ENCODE assay signal across 17 cellular contexts in genomic region chr18:21604711-21605110, GRCh38. TPM values are rescaled to one million over a fixed set of nuclear protein-coding genes. Genes with fewer than 3 reads are reported as not detected.
DNase-seq lines count a peak whose midpoint lies in the region; ATAC-seq and TF ChIP-seq lines count a peak whose summit lies in the region.
"Had no signal": no experiment of that assay in that cellular context is flagged by ENCODE, and none has a peak within 500 bp of the region (broad histone marks: within the 10 kb centered on the region; RNA-seq: fewer than 3 reads in every experiment).

No MANE protein-coding gene starts in this region.

- peak overlapping the region; percentile 82; the same call in 1 of the 2 replicates for H2AFZ ChIP-seq in SK-N-SH (ENCODE audit: low read depth)
- no peak overlapping the region for H2AFZ ChIP-seq in MM.1S (ENCODE audit: low read length)
- H2AFZ ChIP-seq in fibroblast of lung (ENCODE audit: low read length) = peak overlapping the region; percentile 79

- peaks cover 3% of the 10 kb centered on the region for H3K4me1 Mint-ChIP-seq in progenitor cell of endocrine pancreas (ENCODE audit: low read depth)

- H3F3A ChIP-seq in SK-N-SH (replicated peaks; ENCODE audit: insufficient read depth) (peaks cover 12% of the 10 kb centered on the region), MM.1S (ENCODE audit: insufficient read depth, low read length) (peaks cover 21% of the 10 kb centered on the region)

- H3K9me3 ChIP-seq in SK-N-SH (no peaks in the 10 kb centered on the region), MM.1S (replicated peaks; ENCODE audit: insufficient read depth, low read length) (no peaks in the 10 kb centered on the region), fibroblast of lung (ENCODE audit: control insufficient read depth, insufficient read depth, low read depth, low read length) (no peaks in the 10 kb centered on the region), stomach (no peaks in the 10 kb centered on the region)
- H3K9me3 ChIP-seq: uterus had no signal

- intact Hi-C loops in stomach (cut with DNase I; ENCODE audit: low total_unique reads) = no loop called here
- intact Hi-C loops in Right ventricle myocardium inferior (cut with DNase I) = loop anchor here (5.0 kb wide), 1 partner anchor 98 kb away; the partner anchor contains the start of gene ABHD3

- CTCF ChIA-PET in SK-N-SH (lab: Yijun Ruan, JAX) = no interaction called here

- H3K4me1 ChIP-seq in SK-N-SH (ENCODE audit: control insufficient read depth in 1 of 2, insufficient read depth in 2 of 2, low read depth in 1 of 2, low read length in 1 of 2) (no peaks in the 10 kb centered on the region), MM.1S (ENCODE audit: low read length) (peaks cover 7% of the 10 kb centered on the region; the same call in 1 of the 2 replicates), fibroblast of lung (ENCODE audit: control insufficient read depth, extremely low read depth, insufficient read depth, low read length) (no peaks in the 10 kb centered on the region), stomach (peaks cover 5 to 21% (median 6%) of the 10 kb centered on the region in 4 donors)
- H3K4me1 ChIP-seq: uterus had no signal

- no peaks in the 10 kb centered on the region for H3K27me3 Mint-ChIP-seq in progenitor cell of endocrine pancreas

- no peak for TF ChIP-seq RAD21 in SK-N-SH (IDR thresholded peaks at IDR 0.05; ENCODE audit: low read length)

- 64% methylated on average over 3 of the region's 3 CpGs for WGBS in SK-N-SH (ENCODE audit: low lambda C conversion rate)
- 15 to 34% (median 23%) methylated on average over 3 of the region's 3 CpGs for WGBS in stomach, 5 donors

- H3K27me3 ChIP-seq in SK-N-SH (ENCODE audit: insufficient read depth) (no peaks in the 10 kb centered on the region), MM.1S (replicated peaks; ENCODE audit: insufficient read depth, low read length) (no peaks in the 10 kb centered on the region), fibroblast of lung (ENCODE audit: control insufficient read depth, insufficient read depth, low read length) (no peaks in the 10 kb centered on the region), stomach (no peaks in the 10 kb centered on the region)
- H3K27me3 ChIP-seq: uterus had no signal

- TF ChIP-seq POLR2A in stomach (IDR thresholded peaks at IDR 0.05) = no peak

- no peaks in the 10 kb centered on the region for H3K36me3 Mint-ChIP-seq in progenitor cell of endocrine pancreas (ENCODE audit: insufficient read depth)

- no peak for TF ChIP-seq EP300 in SK-N-SH (IDR thresholded peaks at IDR 0.05; ENCODE audit: borderline replicate concordance in 1 of 2, low read depth in 1 of 2, low read length in 1 of 2)
- no peak for TF ChIP-seq EP300 in stomach (IDR thresholded peaks at IDR 0.05)

- no peak overlapping the region for H3K9ac ChIP-seq in SK-N-SH
- no peak overlapping the region for H3K9ac ChIP-seq in MM.1S (ENCODE audit: low read length)
- no peak overlapping the region for H3K9ac ChIP-seq in fibroblast of lung (ENCODE audit: insufficient read depth, low read length)

- no peak overlapping the region for H3K27ac Mint-ChIP-seq in progenitor cell of endocrine pancreas
- H3K27ac Mint-ChIP-seq: T-helper 1 cell treated with Interleukin-12 subunit alpha and Interleukin-12 subunit beta and Interleukin-4 antibody, amounts not matched to agents 30 μg/mL and 1 μg/mL, for 36 hours had no signal

- H3K27ac ChIP-seq in SK-N-SH (ENCODE audit: low read depth in 2 of 2, low read length in 1 of 2) = no peak overlapping the region
- peak overlapping the region; percentile 3; the same call in 1 of the 2 replicates for H3K27ac ChIP-seq in MM.1S (ENCODE audit: low read length)
- H3K27ac ChIP-seq in fibroblast of lung (ENCODE audit: insufficient read depth, low read length) = no peak overlapping the region
- H3K27ac ChIP-seq in stomach = peak overlapping the region; percentile 19 to 86 (median 58)
- H3K27ac ChIP-seq: uterus had no signal

- DNase-seq in SK-N-SH = no peak
- peak; percentile 58 for DNase-seq in MM.1S
- no peak for DNase-seq in fibroblast of lung (ENCODE audit: low read depth in 2 of 2)
- no peak for DNase-seq in stomach
- no peak for DNase-seq in NCI-H2107 (lab: John Stamatoyannopoulos, UW)
- DNase-seq in Right ventricle myocardium inferior (ENCODE audit: missing footprints) = no peak
- DNase-seq in progenitor cell of endocrine pancreas (ENCODE audit: low spot score, unreplicated experiment) = no peak
- DNase-seq: COR-L47; GOT3; hypothalamus; left colon; NCI-H510A; stimulated activated CD4-positive, alpha-beta T cell treated with anti-CD3 and anti-CD28 coated beads, Interleukin-2, amount 100 ng/mL, for 48 hours; uterus had no signal

- TF ChIP-seq CTCF in SK-N-SH (IDR thresholded peaks at IDR 0.05) (no peak), MM.1S (IDR thresholded peaks at IDR 0.05; ENCODE audit: low read length) (no peak), fibroblast of lung (conservative IDR thresholded peaks at IDR 0.05 in 1 of 2, IDR thresholded peaks at IDR 0.05 in 1 of 2; ENCODE audit: low read depth in 1 of 2, low read length in 2 of 2) (no peak), stomach (IDR thresholded peaks at IDR 0.05) (no peak), progenitor cell of endocrine pancreas (IDR thresholded peaks at IDR 0.05; ENCODE audit: unreplicated experiment) (no peak)

- no peaks in the 10 kb centered on the region for H3K9me2 ChIP-seq in SK-N-SH
- H3K9me2 ChIP-seq in MM.1S (replicated peaks; ENCODE audit: insufficient read depth, low read length) = no peaks in the 10 kb centered on the region

- H3K9me3 Mint-ChIP-seq in progenitor cell of endocrine pancreas (ENCODE audit: low read depth) = no peaks in the 10 kb centered on the region
- H3K9me3 Mint-ChIP-seq: T-helper 1 cell treated with Interleukin-12 subunit alpha and Interleukin-12 subunit beta and Interleukin-4 antibody, amounts not matched to agents 30 μg/mL and 1 μg/mL, for 36 hours had no signal

- H3K4me3 ChIP-seq in SK-N-SH (ENCODE audit: low read depth in 2 of 2, low read length in 1 of 2) = no peak overlapping the region
- H3K4me3 ChIP-seq in MM.1S (ENCODE audit: low read length) = peak overlapping the region; percentile 23; the same call in 1 of the 2 replicates
- H3K4me3 ChIP-seq in fibroblast of lung (replicated peaks in 1 of 4; ENCODE audit: control extremely low read depth in 1 of 4, insufficient read depth in 1 of 4, low read depth in 3 of 4, low read length in 4 of 4) = peak overlapping the region in 2 of 4 experiments; percentile 14 to 19
- no peak overlapping the region for H3K4me3 ChIP-seq in stomach
- H3K4me3 ChIP-seq: uterus had no signal

- H3K4me2 ChIP-seq in SK-N-SH = peak overlapping the region; percentile 37; the same call in 1 of the 2 replicates
- H3K4me2 ChIP-seq in MM.1S (ENCODE audit: low read depth, low read length) = peak overlapping the region; percentile 54
- peak overlapping the region; percentile 87 for H3K4me2 ChIP-seq in fibroblast of lung (ENCODE audit: extremely low read depth, insufficient read depth, low read length)

- H3K79me2 ChIP-seq in SK-N-SH (ENCODE audit: insufficient read depth) = peaks cover 3% of the 10 kb centered on the region
- peaks cover 2% of the 10 kb centered on the region for H3K79me2 ChIP-seq in MM.1S (ENCODE audit: low read length)
- peaks cover 6% of the 10 kb centered on the region for H3K79me2 ChIP-seq in fibroblast of lung (ENCODE audit: control insufficient read depth, insufficient read depth, low read length)

- POLR2A ChIA-PET in SK-N-SH (lab: Yijun Ruan, JAX) = no interaction called here

- no peak for ATAC-seq in SK-N-SH treated with all-trans-retinoic acid at 6 μM for 48 hours
- ATAC-seq in Right ventricle myocardium inferior = no peak
- ATAC-seq: activated CD4-positive, CD25-positive, alpha-beta regulatory T cell treated with anti-CD3 and anti-CD28 coated beads, Interleukin-2, amount 50 U/mL, for 24 hours; left colon had no signal

- no peaks in the 10 kb centered on the region for H4K20me1 ChIP-seq in SK-N-SH (ENCODE audit: insufficient read depth)
- no peaks in the 10 kb centered on the region for H4K20me1 ChIP-seq in MM.1S (ENCODE audit: insufficient read depth, low read length)
- H4K20me1 ChIP-seq in fibroblast of lung (ENCODE audit: control insufficient read depth, extremely low read depth, insufficient read depth, low read length) = no peaks in the 10 kb centered on the region

- H3K36me3 ChIP-seq in SK-N-SH (replicated peaks in 1 of 2; ENCODE audit: control insufficient read depth in 1 of 2, insufficient read depth in 2 of 2, low read length in 1 of 2) (no peaks in the 10 kb centered on the region), MM.1S (replicated peaks; ENCODE audit: insufficient read depth, low read length) (no peaks in the 10 kb centered on the region), fibroblast of lung (ENCODE audit: control insufficient read depth, insufficient read depth, low read length) (no peaks in the 10 kb centered on the region), stomach (no peaks in the 10 kb centered on the region)
- H3K36me3 ChIP-seq: uterus had no signal

- H3K4me3 Mint-ChIP-seq in progenitor cell of endocrine pancreas (ENCODE audit: low read depth) = no peak overlapping the region
- H3K4me3 Mint-ChIP-seq: T-helper 1 cell treated with Interleukin-12 subunit alpha and Interleukin-12 subunit beta and Interleukin-4 antibody, amounts not matched to agents 30 μg/mL and 1 μg/mL, for 36 hours had no signal

TF ChIP-seq in SK-N-SH, 30 proteins besides CTCF, POLR2A, EP300 and RAD21 (continues in another document):
- no peak for TF ChIP-seq NFIC (IDR thresholded peaks at IDR 0.05; ENCODE audit: borderline replicate concordance)

TF ChIP-seq in SK-N-SH treated with all-trans-retinoic acid at 6 μM for 48 hours, 23 proteins besides CTCF, POLR2A, EP300 and RAD21 (continues in another document):
- no peak for TF ChIP-seq ZNF70 (CRISPR knock-in tag; IDR thresholded peaks at IDR 0.05)

RNA-seq across cellular contexts. Expression of gene ESCO1, which starts 4.2 kb away (rescaled TPM):
- 2.2 and 2.7 TPM in 2 replicates for polyA plus RNA-seq in SK-N-SH (2012; rRNA removed)
- polyA plus RNA-seq in SK-N-SH (2012; cell fraction: cytosol; rRNA removed) = 3.7 and 4.8 TPM in 2 replicates
- 2.5 and 4.9 TPM in 2 replicates for polyA plus RNA-seq in SK-N-SH (2012; cell fraction: nucleus; rRNA removed)
- 12.6 and 14.2 TPM in 2 replicates for total RNA-seq in fibroblast of lung
- polyA plus RNA-seq in fibroblast of lung = 5.2 and 8.5 TPM in 2 replicates
- polyA plus RNA-seq in fibroblast of lung (2012) = 3.6 and 6.3 TPM in 2 replicates
- 0.27 and 0.37 TPM in 2 replicates for polyA minus RNA-seq in fibroblast of lung (ENCODE audit: low replicate concordance)
- total RNA-seq in stomach = 10 to 100 TPM in 4 of 5 donors, 1 to 10 TPM in 1; 5.2 to 53.6 (median 29.9) TPM
- polyA plus RNA-seq in stomach = 1 to 10 TPM; 6.6 to 9.0 (median 8.4) TPM
- 9.6 TPM for total RNA-seq in Right ventricle myocardium inferior
- total RNA-seq in progenitor cell of endocrine pancreas = 20.0 and 22.8 TPM in 2 replicates

RNA-seq across cellular contexts. Expression of gene SNRPD1, which starts 7.4 kb away (rescaled TPM):
- 21.0 and 24.6 TPM in 2 replicates for polyA plus RNA-seq in SK-N-SH (2012; rRNA removed)
- polyA plus RNA-seq in SK-N-SH (2012; cell fraction: cytosol; rRNA removed) = 37.9 and 64.1 TPM in 2 replicates
- polyA plus RNA-seq in SK-N-SH (2012; cell fraction: nucleus; rRNA removed) = 3.8 and 4.6 TPM in 2 replicates
- 9.2 and 10.2 TPM in 2 replicates for total RNA-seq in fibroblast of lung
- polyA plus RNA-seq in fibroblast of lung = 26.2 and 41.4 TPM in 2 replicates
- 103 and 126 TPM in 2 replicates for polyA plus RNA-seq in fibroblast of lung (2012)
- 0.86 and 1.4 TPM in 2 replicates for polyA minus RNA-seq in fibroblast of lung (ENCODE audit: low replicate concordance)
- total RNA-seq in stomach = 10 to 100 TPM in 1 of 5 donors, 1 to 10 TPM in 3, under 1 TPM in 1; 0.45 to 19.8 (median 5.8) TPM
- 10 to 100 TPM; 18.2 to 27.4 (median 21.0) TPM for polyA plus RNA-seq in stomach
- total RNA-seq in Right ventricle myocardium inferior = 24.9 TPM
- total RNA-seq in progenitor cell of endocrine pancreas = 72.9 and 76.7 TPM in 2 replicates

Comparison
In these comparisons a context has a peak if more than half of its experiments do, and no peak if none do; other contexts are left out.
1. H3K27ac ChIP-seq: peak in MM.1S (single experiment) and stomach (5 of 5); none in SK-N-SH (0 of 2) and fibroblast of lung (single experiment).
2. H3K4me2 ChIP-seq: peak in every context shown above with its lines; median percentile 87 in fibroblast of lung; 54 in MM.1S; 37 in SK-N-SH.